ENCODE assay signal across 14 cellular contexts in the genomic region with DNA sequence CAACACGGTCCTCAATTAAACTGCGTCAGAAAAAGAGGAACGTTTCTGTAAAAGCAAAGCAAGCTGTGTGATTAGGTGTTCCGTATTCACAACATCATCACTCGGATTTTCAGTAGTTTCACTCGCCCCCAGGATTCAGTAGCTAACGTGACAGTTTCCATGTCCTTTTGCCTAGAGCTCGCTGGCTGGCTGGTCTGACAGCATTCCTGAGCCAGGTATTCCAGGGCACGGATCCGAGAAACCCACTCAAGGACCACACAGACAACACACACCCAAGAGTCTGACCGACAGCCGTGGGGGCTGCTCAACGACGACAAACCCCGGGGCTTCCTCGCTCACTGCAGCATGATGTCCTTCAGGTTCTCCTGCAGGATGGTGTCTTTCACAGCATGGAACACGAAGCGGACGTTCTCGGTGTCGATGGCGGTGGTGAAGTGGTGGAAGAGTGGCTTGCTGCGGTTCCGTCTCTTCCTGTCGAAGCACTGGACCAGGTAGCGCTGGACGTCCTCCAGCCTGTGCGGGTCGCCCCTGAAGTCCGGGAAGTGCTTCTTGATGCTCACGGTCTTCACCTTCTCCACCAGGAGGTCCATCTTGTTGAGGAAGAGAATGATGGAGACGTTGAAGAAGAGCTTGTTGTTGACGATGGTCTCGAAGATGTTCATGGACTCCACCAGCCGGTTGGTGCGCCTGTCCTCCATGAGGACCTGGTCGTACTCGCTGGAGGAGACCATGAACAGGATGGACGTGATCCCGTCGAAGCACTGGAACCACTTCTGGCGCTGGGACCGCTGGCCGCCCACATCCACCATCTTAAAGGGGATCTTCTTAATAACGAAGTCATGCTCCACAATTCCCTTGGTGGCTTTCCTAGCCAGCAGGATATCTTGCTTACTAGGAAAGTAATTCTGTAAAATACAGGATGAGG. TPM values are rescaled to one million over a fixed set of nuclear protein-coding genes. Genes with fewer than 3 reads are reported as not detected.
DNase-seq lines count a peak whose midpoint lies in the region; ATAC-seq, FAIRE-seq and TF ChIP-seq lines count a peak whose summit lies in the region.
"Had no signal": no experiment of that assay in that cellular context is flagged by ENCODE, and none has a peak within 500 bp of the region (broad histone marks: within the 10 kb centered on the region; RNA-seq: fewer than 3 reads in every experiment).

No MANE protein-coding gene starts in this region.

- peak overlapping the region in 3 of 7 donors; percentile 3 to 57 (median 13) for H3K27ac Mint-ChIP-seq in CD14-positive monocyte
- H3K27ac Mint-ChIP-seq in endothelial cell (ENCODE audit: unreplicated experiment): peak overlapping the region; percentile 39
- peak overlapping the region; percentile 29 for H3K27ac Mint-ChIP-seq in progenitor cell of endocrine pancreas
- H3K27ac Mint-ChIP-seq: IgD-negative memory B cell, natural killer cell had no signal

- no peak for TF ChIP-seq CTCF in CD14-positive monocyte (IDR thresholded peaks at IDR 0.05)
- no peak for TF ChIP-seq CTCF in endothelial cell (IDR thresholded peaks at IDR 0.05; ENCODE audit: unreplicated experiment)
- TF ChIP-seq CTCF in progenitor cell of endocrine pancreas (IDR thresholded peaks at IDR 0.05; ENCODE audit: unreplicated experiment): no peak

- intact Hi-C loops in CD14-positive monocyte (cut with micrococcal nuclease): loop anchor here in 1 of 2 donors (5.0 to 10.0 kb wide), 2 partner anchors 46 to 114 kb away; a partner anchor contains a TSS

- ATAC-seq in GM21786 (IDR thresholded peaks at IDR 0.05; ENCODE audit: unreplicated experiment): no peak
- ATAC-seq: natural killer cell had no signal

- H3K36me3 Mint-ChIP-seq in CD14-positive monocyte (peaks cover 64 to 66% of the 10 kb centered on the region in 2 donors), endothelial cell (ENCODE audit: low read depth, unreplicated experiment) (peaks cover 49% of the 10 kb centered on the region), progenitor cell of endocrine pancreas (ENCODE audit: insufficient read depth) (peaks cover 34% of the 10 kb centered on the region)

- H3K9me3 Mint-ChIP-seq in CD14-positive monocyte (peaks cover 0 to 7% (median 3%) of the 10 kb centered on the region in 7 donors), endothelial cell (ENCODE audit: unreplicated experiment) (no peaks in the 10 kb centered on the region), progenitor cell of endocrine pancreas (ENCODE audit: low read depth) (no peaks in the 10 kb centered on the region)
- H3K9me3 Mint-ChIP-seq: IgD-negative memory B cell, natural killer cell had no signal

- DNase-seq in CD14-positive monocyte (ENCODE audit: low spot score): peak; percentile 28
- DNase-seq in HTR-8/SVneo (ENCODE audit: insufficient read length, low spot score): no peak
- no peak for DNase-seq in endothelial cell (ENCODE audit: low spot score)
- DNase-seq in progenitor cell of endocrine pancreas (ENCODE audit: low spot score, unreplicated experiment): no peak
- no peak for DNase-seq in NCI-H345 (lab: John Stamatoyannopoulos, UW)
- DNase-seq in HuH-7.5 (ENCODE audit: low spot score): no peak
- DNase-seq: activated CD4-positive, alpha-beta T cell treated with anti-CD3 and anti-CD28 coated beads for 48 hours; DMS79; GM23248; natural killer cell; stimulated activated CD4-positive, alpha-beta T cell treated with anti-CD3 and anti-CD28 coated beads, Interleukin-4, amount 100 ng/mL, for 1 hour had no signal

- H3K4me3 Mint-ChIP-seq in CD14-positive monocyte: no peak overlapping the region
- H3K4me3 Mint-ChIP-seq in endothelial cell (ENCODE audit: unreplicated experiment): peak overlapping the region; percentile 56
- no peak overlapping the region for H3K4me3 Mint-ChIP-seq in progenitor cell of endocrine pancreas (ENCODE audit: low read depth)
- H3K4me3 Mint-ChIP-seq: IgD-negative memory B cell, natural killer cell had no signal

- peak; percentile 60 for FAIRE-seq in HTR-8/SVneo (lab: Jason Lieb, UNC)

- H3K27me3 Mint-ChIP-seq in CD14-positive monocyte (ENCODE audit: low read depth in 3 of 3) (peaks cover 0 to 8% (median 3%) of the 10 kb centered on the region in 3 donors), endothelial cell (ENCODE audit: unreplicated experiment) (peaks cover 13% of the 10 kb centered on the region), progenitor cell of endocrine pancreas (no peaks in the 10 kb centered on the region)
- H3K27me3 Mint-ChIP-seq: IgD-negative memory B cell had no signal

- peaks cover 70% of the 10 kb centered on the region for H3K4me1 Mint-ChIP-seq in CD14-positive monocyte
- H3K4me1 Mint-ChIP-seq in endothelial cell (ENCODE audit: unreplicated experiment): peaks cover 26% of the 10 kb centered on the region
- peaks cover 10% of the 10 kb centered on the region for H3K4me1 Mint-ChIP-seq in progenitor cell of endocrine pancreas (ENCODE audit: low read depth)

RNA-seq across cellular contexts. Expression of a gene that starts 43.1 kb away (rescaled TPM):
- under 1 TPM; 0.09 to 0.14 TPM for polyA plus RNA-seq in CD14-positive monocyte
- total RNA-seq in endothelial cell (ENCODE audit: unreplicated experiment) (0.05 TPM), progenitor cell of endocrine pancreas (0.07 and 0.19 TPM in 2 replicates)
- total RNA-seq: ascending aorta had no signal
